In genomic region chr2:240286596-240286995, GRCh38 we compare ENCODE assay signal across 17 cellular contexts.
"Had no signal": no experiment of that assay in that cellular context is flagged by ENCODE, and none has a peak within 500 bp of the region (broad histone marks: within the 10 kb centered on the region; RNA-seq: fewer than 3 reads in every experiment).

No MANE protein-coding gene starts in this region.

- H3K27me3 ChIP-seq: sigmoid colon, spleen, stomach, thyroid gland had no signal

- H3K27ac Mint-ChIP-seq: activated CD4-positive, alpha-beta T cell treated with anti-CD3 and anti-CD28 coated beads for 36 hours; activated naive CD8-positive, alpha-beta T cell treated with anti-CD3 and anti-CD28 coated beads, Interleukin-2, amount 10 ng/mL, durations not matched to agents 7 days and 5 days; activated T-cell treated with anti-CD3 and anti-CD28 coated beads, Interleukin-2, amount 50 U/mL, for 72 hours; dendritic cell treated with granulocyte-macrophage colony-stimulating factor and Interleukin-4, amounts not matched to agents 40 ng/mL and 50 ng/mL, for 4 days; effector memory CD8-positive, alpha-beta T cell; memory B cell; nephron had no signal

- H3K36me3 ChIP-seq: heart left ventricle, sigmoid colon, spleen, stomach, thyroid gland had no signal

- H3K36me3 Mint-ChIP-seq: activated naive CD8-positive, alpha-beta T cell treated with anti-CD3 and anti-CD28 coated beads, Interleukin-2, amount 10 ng/mL, durations not matched to agents 7 days and 5 days; memory B cell had no signal

- DNase-seq: activated CD4-positive, alpha-beta T cell treated with anti-CD3 and anti-CD28 coated beads for 36 hours; activated CD8-positive, alpha-beta memory T cell treated with anti-CD3 and anti-CD28 coated beads, Interleukin-2, amount 50 U/mL, for 48 hours; activated naive CD8-positive, alpha-beta T cell treated with anti-CD3 and anti-CD28 coated beads, Interleukin-2, amount 10 ng/mL, durations not matched to agents 7 days and 5 days; activated T-cell treated with anti-CD3 and anti-CD28 coated beads, Interleukin-2, amount 50 U/mL, for 72 hours; cerebellar nuclear complex; effector memory CD8-positive, alpha-beta T cell; foreskin melanocyte; heart left ventricle; sigmoid colon; spleen; stomach; T-helper 2 cell; thyroid gland had no signal

- ATAC-seq: activated CD4-positive, alpha-beta T cell treated with anti-CD3 and anti-CD28 coated beads for 36 hours; activated T-cell treated with anti-CD3 and anti-CD28 coated beads, Interleukin-2, amount 50 U/mL, for 72 hours; effector memory CD8-positive, alpha-beta T cell had no signal

- H3K4me3 Mint-ChIP-seq: activated CD4-positive, alpha-beta T cell treated with anti-CD3 and anti-CD28 coated beads for 36 hours; activated naive CD8-positive, alpha-beta T cell treated with anti-CD3 and anti-CD28 coated beads, Interleukin-2, amount 10 ng/mL, durations not matched to agents 7 days and 5 days; activated T-cell treated with anti-CD3 and anti-CD28 coated beads, Interleukin-2, amount 50 U/mL, for 72 hours; dendritic cell treated with granulocyte-macrophage colony-stimulating factor and Interleukin-4, amounts not matched to agents 40 ng/mL and 50 ng/mL, for 4 days; effector memory CD8-positive, alpha-beta T cell; memory B cell; nephron had no signal

- H3K27ac ChIP-seq: psoas muscle, sigmoid colon, spleen, stomach, thyroid gland had no signal

- H3K9me3 ChIP-seq: heart left ventricle, psoas muscle, sigmoid colon, stomach, thyroid gland had no signal

- H3K9me3 Mint-ChIP-seq: activated T-cell treated with anti-CD3 and anti-CD28 coated beads, Interleukin-2, amount 50 U/mL, for 72 hours had no signal

- H3K27me3 Mint-ChIP-seq: memory B cell had no signal

- H3K4me3 ChIP-seq: heart left ventricle, psoas muscle, sigmoid colon, spleen, stomach, thyroid gland had no signal

- H3K4me1 ChIP-seq: psoas muscle, sigmoid colon, spleen, stomach, thyroid gland had no signal

- H3K4me1 Mint-ChIP-seq: activated CD4-positive, alpha-beta T cell treated with anti-CD3 and anti-CD28 coated beads for 36 hours; activated naive CD8-positive, alpha-beta T cell treated with anti-CD3 and anti-CD28 coated beads, Interleukin-2, amount 10 ng/mL, durations not matched to agents 7 days and 5 days; memory B cell had no signal
